ENCODE assay signal across 5 cellular contexts in genomic region chr4:98796986-98797385, GRCh38.
"Had no signal": no experiment of that assay in that cellular context is flagged by ENCODE, and none has a peak within 500 bp of the region (broad histone marks: within the 10 kb centered on the region; RNA-seq: fewer than 3 reads in every experiment).

No MANE protein-coding gene starts in this region.

- H3K27ac Mint-ChIP-seq: GM23338, H9 had no signal

- H3K4me3 ChIP-seq: GM23338, K562 had no signal

- H3K9me3 Mint-ChIP-seq: GM23338, H9 had no signal

- H3K4me3 Mint-ChIP-seq: GM23338, H9 had no signal

- DNase-seq: H9, HCEC 1CT, IMR-90 had no signal
